In genomic region chr9:38591346-38592063, GRCh38 we compare ENCODE assay signal across 9 cellular contexts. TPM values are rescaled to one million over a fixed set of nuclear protein-coding genes. Genes with fewer than 3 reads are reported as not detected.
DNase-seq lines count a peak whose midpoint lies in the region; ATAC-seq and TF ChIP-seq lines count a peak whose summit lies in the region.
"Not testable (repeated sequence)": the region's sequence is repeated elsewhere in the genome, so short reads cannot be mapped to it uniquely, and the experiment has no call there.
"Had no signal": no experiment of that assay in that cellular context is flagged by ENCODE, and none has a peak within 500 bp of the region (broad histone marks: within the 10 kb centered on the region; RNA-seq: fewer than 3 reads in every experiment).

No MANE protein-coding gene starts in this region.

- TF ChIP-seq CTCF in body of pancreas (IDR thresholded peaks at IDR 0.05), result not testable (repeated sequence)
- TF ChIP-seq CTCF in thyroid gland (IDR thresholded peaks at IDR 0.05), result peak in 1 of 6 experiments; percentile 12

- not testable (repeated sequence) for H3K9me3 ChIP-seq in body of pancreas, thyroid gland

- not testable (repeated sequence) for H3K4me1 ChIP-seq in body of pancreas, thyroid gland

- intact Hi-C loops in body of pancreas (cut with DNase I); left cardiac atrium (cut with DNase I); thyroid gland (cut with DNase I): not testable (repeated sequence)

- H3K27me3 ChIP-seq in body of pancreas, thyroid gland: not testable (repeated sequence)

- WGBS in body of pancreas, 2 donors, result 45 to 46% methylated on average over 7 to 9 of the region's 9 CpGs
- 42 to 47% methylated on average over 8 to 9 of the region's 9 CpGs for WGBS in thyroid gland, 2 donors

- not testable (repeated sequence) for H3K27ac ChIP-seq in body of pancreas, thyroid gland

- ATAC-seq in body of pancreas (peak; percentile 30), esophagus mucosa (peak; percentile 99), left cardiac atrium (peak; percentile 80 to 90)

- peak; percentile 7 for DNase-seq in DMS 273 (lab: John Stamatoyannopoulos, UW; ENCODE audit: unreplicated experiment)
- peak; percentile 31 for DNase-seq in NCI-H1694 (lab: John Stamatoyannopoulos, UW)
- DNase-seq in RPMI8226, result peak; percentile 4
- peak; percentile 15 to 44 (median 27) for DNase-seq in body of pancreas
- peak; percentile 22 for DNase-seq in left cardiac atrium
- peak; percentile 26 for DNase-seq in pons (ENCODE audit: low spot score)
- peak; percentile 84 to 85 for DNase-seq in thyroid gland

- H3K4me3 ChIP-seq in body of pancreas; thyroid gland (replicated peaks in 1 of 3): not testable (repeated sequence)

- TF ChIP-seq POLR2A in body of pancreas (IDR thresholded peaks at IDR 0.05); thyroid gland (IDR thresholded peaks at IDR 0.05): not testable (repeated sequence)

- not testable (repeated sequence) for H3K36me3 ChIP-seq in body of pancreas (replicated peaks in 1 of 2; ENCODE audit: insufficient read depth in 1 of 2, low read depth in 2 of 2); thyroid gland

RNA-seq across cellular contexts. Expression of gene ANKRD18A, which starts 28.9 kb away (rescaled TPM):
- total RNA-seq in body of pancreas (10 to 100 TPM in 1 of 2 donors, 1 to 10 TPM in 1; 6.5 to 23.1 TPM), esophagus mucosa (3.0 TPM), left cardiac atrium (1 to 10 TPM; 5.0 to 5.1 TPM), thyroid gland (10 to 100 TPM; 10.5 to 16.3 (median 12.6) TPM)
- total RNA-seq: dermis blood vessel endothelial cell had no signal

Comparison
In these comparisons a context has a peak if more than half of its experiments do, and no peak if none do; other contexts are left out.
1. DNase-seq: peak in every context shown above with its lines; median percentile 84 in thyroid gland; 31 in NCI-H1694; 27 in body of pancreas; 26 in pons; 22 in left cardiac atrium; 7 in DMS 273; 4 in RPMI8226.
2. ATAC-seq: peak in every context shown above with its lines; median percentile 99 in esophagus mucosa; 85 in left cardiac atrium; 30 in body of pancreas.